ENCODE assay signal across 15 cellular contexts in genomic region chr2:111973701-111974100, GRCh38.
A peak's percentile ranks its signal among the peaks of the same experiment; 100 is the strongest.
DNase-seq lines count a peak whose midpoint lies in the region; ATAC-seq, FAIRE-seq and TF ChIP-seq lines count a peak whose summit lies in the region.
"Had no signal": no experiment of that assay in that cellular context is flagged by ENCODE, and none has a peak within 500 bp of the region (broad histone marks: within the 10 kb centered on the region; RNA-seq: fewer than 3 reads in every experiment).

No MANE protein-coding gene starts in this region.

- peaks cover 30 to 43% of the 10 kb centered on the region in 2 experiments for H3K4me1 ChIP-seq in HCT116 (ENCODE audit: control insufficient read depth in 1 of 2, insufficient read depth in 2 of 2, low read length in 2 of 2)
- peaks cover 30% of the 10 kb centered on the region for H3K4me1 ChIP-seq in Panc1 (ENCODE audit: control insufficient read depth, insufficient read depth, low read length)
- peaks cover 38% of the 10 kb centered on the region for H3K4me1 ChIP-seq in endothelial cell of umbilical vein (ENCODE audit: control insufficient read depth, extremely low read depth, insufficient read depth, low read length)
- peaks cover 6 to 21% (median 11%) of the 10 kb centered on the region in 3 donors for H3K4me1 ChIP-seq in skeletal muscle tissue (ENCODE audit: control insufficient read depth in 3 of 3, insufficient read depth in 3 of 3, low read length in 3 of 3)

- H4K20me1 ChIP-seq in HCT116 (ENCODE audit: insufficient read depth), result no peaks in the 10 kb centered on the region
- H4K20me1 ChIP-seq in endothelial cell of umbilical vein (replicated peaks; ENCODE audit: control insufficient read depth, extremely low read depth, insufficient read depth, low read length), result no peaks in the 10 kb centered on the region

- H3K27me3 Mint-ChIP-seq in activated T-cell treated with anti-CD3 and anti-CD28 coated beads, Interleukin-2, amount 50 U/mL, for 24 hours, result peaks cover 14% of the 10 kb centered on the region

- TF ChIP-seq RAD21 in HCT116 (IDR thresholded peaks at IDR 0.05; ENCODE audit: low read depth), result no peak

- H3K4me3 ChIP-seq in HCT116 (replicated peaks in 1 of 2; ENCODE audit: low read depth in 1 of 2, low read length in 2 of 2), result peak overlapping the region in 1 of 2 experiments; percentile 14; a peak in 1 of 4 replicates
- H3K4me3 ChIP-seq in Panc1 (ENCODE audit: low read depth in 2 of 2, low read length in 2 of 2), result no peak overlapping the region
- no peak overlapping the region for H3K4me3 ChIP-seq in endothelial cell of umbilical vein (replicated peaks in 1 of 3; ENCODE audit: insufficient read depth in 1 of 3, low read depth in 1 of 3, low read length in 3 of 3)
- H3K4me3 ChIP-seq in skeletal muscle tissue (ENCODE audit: low read length in 3 of 3), result peak overlapping the region in 2 of 3 donors; percentile 22 to 42
- no peak overlapping the region for H3K4me3 ChIP-seq in dorsolateral prefrontal cortex

- ATAC-seq in HCT116 (no peak), Panc1 (no peak), GM18511 (IDR thresholded peaks at IDR 0.05; ENCODE audit: unreplicated experiment) (no peak)

- peak overlapping the region; percentile 60 for H3K4me2 ChIP-seq in HCT116 (ENCODE audit: low read length)
- no peak overlapping the region for H3K4me2 ChIP-seq in endothelial cell of umbilical vein (ENCODE audit: insufficient read depth, low read length)

- H3K79me2 ChIP-seq in HCT116 (ENCODE audit: insufficient read depth, low read length) (no peaks in the 10 kb centered on the region), endothelial cell of umbilical vein (ENCODE audit: control insufficient read depth, insufficient read depth, low read length) (peaks cover 2% of the 10 kb centered on the region)

- POLR2A ChIA-PET in HCT116 (lab: Charles Lee), result no interaction called here
- POLR2A ChIA-PET in Panc1 (lab: Charles Lee), result no interaction called here
- POLR2A ChIA-PET in endothelial cell of umbilical vein (lab: Charles Lee), result no interaction called here

- peaks cover 16% of the 10 kb centered on the region for H3K9me3 Mint-ChIP-seq in activated T-cell treated with anti-CD3 and anti-CD28 coated beads, Interleukin-2, amount 50 U/mL, for 24 hours

- H3K27ac Mint-ChIP-seq in activated T-cell treated with anti-CD3 and anti-CD28 coated beads, Interleukin-2, amount 50 U/mL, for 24 hours, result no peak overlapping the region

- no peaks in the 10 kb centered on the region for H3K36me3 ChIP-seq in HCT116 (ENCODE audit: control insufficient read depth in 1 of 2, insufficient read depth in 2 of 2, low read length in 2 of 2)
- peaks cover 3% of the 10 kb centered on the region; the same call in 1 of the 2 replicates for H3K36me3 ChIP-seq in Panc1 (ENCODE audit: control insufficient read depth, insufficient read depth, low read length)
- peaks cover 7 to 8% of the 10 kb centered on the region in 2 experiments for H3K36me3 ChIP-seq in endothelial cell of umbilical vein (ENCODE audit: control insufficient read depth in 2 of 2, extremely low read depth in 1 of 2, insufficient read depth in 2 of 2, low read length in 2 of 2)
- H3K36me3 ChIP-seq in skeletal muscle tissue (ENCODE audit: control insufficient read depth in 3 of 3, insufficient read depth in 3 of 3, low read length in 3 of 3), result no peaks in the 10 kb centered on the region

- no peak overlapping the region for H3K27ac ChIP-seq in HCT116 (ENCODE audit: low read depth, low read length)
- peak overlapping the region; percentile 32; the same call in 1 of the 2 replicates for H3K27ac ChIP-seq in Panc1 (ENCODE audit: low read length)
- H3K27ac ChIP-seq in endothelial cell of umbilical vein (ENCODE audit: insufficient read depth, low read depth, low read length), result peak overlapping the region; percentile 78
- H3K27ac ChIP-seq in skeletal muscle tissue (ENCODE audit: low read depth, low read length), result no peak overlapping the region
- H3K27ac ChIP-seq in dorsolateral prefrontal cortex, result peak overlapping the region in 12 of 59 donors; percentile 2 to 77 (median 40)

- CTCF ChIA-PET in HCT116 (lab: Charles Lee) (no interaction called here), Panc1 (lab: Charles Lee) (no interaction called here), endothelial cell of umbilical vein (lab: Charles Lee) (no interaction called here)

- in situ Hi-C loops in Panc1 (cut with HindIII; ENCODE audit: low pct_unique_long_range_greater_than_20kb, low sequenced_read_pairs), result no loop called here

- DNase-seq in HCT116 (ENCODE audit: low read depth, low spot score) (no peak), Panc1 (ENCODE audit: low read depth, low spot score) (no peak), endothelial cell of umbilical vein (ENCODE audit: low read depth, low spot score) (no peak), NCI-H345 (lab: John Stamatoyannopoulos, UW) (no peak), dorsolateral prefrontal cortex (no peak)
- no peak for DNase-seq in activated T-cell treated with anti-CD3 and anti-CD28 coated beads, Interleukin-2, amount 50 U/mL, for 24 hours
- DNase-seq: EL, H7, Kasumi-1, NCI-H1436, NCI-H2081, NCI-H526 treated with DMSO at 0.1 percent for 48 hours, SHP77 treated with DMSO at 0.1 percent for 48 hours had no signal

- no peaks in the 10 kb centered on the region for H3K9me1 ChIP-seq in endothelial cell of umbilical vein (replicated peaks; ENCODE audit: control insufficient read depth, extremely low read depth, insufficient read depth, low read length)

- H3K27me3 ChIP-seq in HCT116 (ENCODE audit: insufficient read depth, low read length) (no peaks in the 10 kb centered on the region), Panc1 (ENCODE audit: control insufficient read depth, insufficient read depth, low read length) (no peaks in the 10 kb centered on the region), endothelial cell of umbilical vein (ENCODE audit: control insufficient read depth in 2 of 2, insufficient read depth in 2 of 2, low read length in 2 of 2) (no peaks in the 10 kb centered on the region), skeletal muscle tissue (ENCODE audit: control insufficient read depth in 3 of 3, insufficient read depth in 3 of 3, low read length in 3 of 3) (no peaks in the 10 kb centered on the region), dorsolateral prefrontal cortex (no peaks in the 10 kb centered on the region)

- no peak overlapping the region for H3K4me3 Mint-ChIP-seq in activated T-cell treated with anti-CD3 and anti-CD28 coated beads, Interleukin-2, amount 50 U/mL, for 24 hours

- BruUV-seq in HCT116 (replicated peaks; lab: Mats Ljungman, UMichigan), result no TSS peak
- BruUV-seq in Panc1 (replicated peaks; lab: Mats Ljungman, UMichigan), result no TSS peak
- BruUV-seq in endothelial cell of umbilical vein (replicated peaks; lab: Mats Ljungman, UMichigan), result no TSS peak

- RAD21 ChIA-PET in HCT116 (lab: Charles Lee; ENCODE audit: low non-redundant PET in 1 of 2, low total read pairs in 2 of 2, uncharacterized antibody in 2 of 2, unreplicated experiment in 2 of 2), result no interaction called here

- no peak for TF ChIP-seq POLR2A in HCT116 (IDR thresholded peaks at IDR 0.05; ENCODE audit: borderline replicate concordance, extremely low read depth, insufficient read depth, insufficient read length)
- TF ChIP-seq POLR2A in endothelial cell of umbilical vein (IDR thresholded peaks at IDR 0.05; ENCODE audit: low read depth, low read length), result no peak

- H2AFZ ChIP-seq in HCT116 (ENCODE audit: low read depth, low read length, poor library complexity, severe bottlenecking) (no peak overlapping the region), endothelial cell of umbilical vein (ENCODE audit: low read depth, low read length) (no peak overlapping the region)

- H3K9ac ChIP-seq in HCT116 (ENCODE audit: low read length) (no peak overlapping the region), endothelial cell of umbilical vein (replicated peaks; ENCODE audit: extremely low read depth, insufficient read depth, low read length) (no peak overlapping the region), skeletal muscle tissue (ENCODE audit: low read depth in 1 of 3, low read length in 3 of 3) (no peak overlapping the region)

- intact Hi-C loops in HCT116 (cut with micrococcal nuclease), result no loop called here
- intact Hi-C loops in Panc1 (cut with micrococcal nuclease; ENCODE audit: unreplicated experiment), result no loop called here
- intact Hi-C loops in endothelial cell of umbilical vein (cut with micrococcal nuclease), result loop anchor here (2.0 kb wide), 1 partner anchor 75 kb away; no protein-coding TSS in a partner anchor
- intact Hi-C loops in dorsolateral prefrontal cortex (cut with DNase I), result no loop called here

- no peak for FAIRE-seq in endothelial cell of umbilical vein (lab: Jason Lieb, UNC)

- H3K36me3 Mint-ChIP-seq in activated T-cell treated with anti-CD3 and anti-CD28 coated beads, Interleukin-2, amount 50 U/mL, for 24 hours (ENCODE audit: low read depth), result peaks cover 3% of the 10 kb centered on the region

- dilution Hi-C loops in endothelial cell of umbilical vein (cut with MboI; ENCODE audit: extremely low pct_ligation_motif_present, low sequenced_read_pairs), result no loop called here

- H3K9me2 ChIP-seq in HCT116 (ENCODE audit: insufficient read depth), result no peaks in the 10 kb centered on the region

- H3K9me3 ChIP-seq in HCT116 (ENCODE audit: control insufficient read depth in 1 of 2, insufficient read depth in 1 of 2, low read depth in 1 of 2, low read length in 2 of 2) (peaks cover 0 to 4% of the 10 kb centered on the region in 2 experiments; a peak in 1 of 4 replicates), Panc1 (ENCODE audit: control insufficient read depth, insufficient read depth, low read depth, low read length) (peaks cover 9% of the 10 kb centered on the region), endothelial cell of umbilical vein (replicated peaks; ENCODE audit: control insufficient read depth, insufficient read depth, low read length) (no peaks in the 10 kb centered on the region), skeletal muscle tissue (ENCODE audit: control insufficient read depth in 3 of 3, low read length in 3 of 3) (no peaks in the 10 kb centered on the region)

- no peak for TF ChIP-seq CTCF in HCT116 (IDR thresholded peaks at IDR 0.05 in 2 of 3, conservative IDR thresholded peaks at IDR 0.05 in 1 of 3; ENCODE audit: borderline replicate concordance in 1 of 3, insufficient read depth in 1 of 3, low read depth in 2 of 3, low read length in 2 of 3)
- TF ChIP-seq CTCF in Panc1 (IDR thresholded peaks at IDR 0.05), result no peak
- no peak for TF ChIP-seq CTCF in endothelial cell of umbilical vein (IDR thresholded peaks at IDR 0.05; ENCODE audit: extremely low read depth in 1 of 2, insufficient read depth in 1 of 2, low read depth in 1 of 2, low read length in 2 of 2)
- no peak for TF ChIP-seq CTCF in dorsolateral prefrontal cortex (IDR thresholded peaks at IDR 0.05 in 54 of 56, conservative IDR thresholded peaks at IDR 0.05 in 2 of 56; ENCODE audit: low read depth in 1 of 56, partially characterized antibody in 56 of 56)

- H3K4me1 Mint-ChIP-seq in activated T-cell treated with anti-CD3 and anti-CD28 coated beads, Interleukin-2, amount 50 U/mL, for 24 hours (ENCODE audit: low read depth), result peaks cover 10% of the 10 kb centered on the region

TF ChIP-seq in HCT116, 20 proteins besides CTCF, POLR2A, EP300 and RAD21 (continues in another document):
- TF ChIP-seq ZNF274 (IDR thresholded peaks at IDR 0.05; ENCODE audit: low read depth, low read length), result no peak
- no peak for TF ChIP-seq FOSL1 (IDR thresholded peaks at IDR 0.05; ENCODE audit: low read depth)

TF ChIP-seq in endothelial cell of umbilical vein, 7 proteins besides CTCF, POLR2A, EP300 and RAD21 (continues in another document):
- no peak for TF ChIP-seq MYC (IDR thresholded peaks at IDR 0.05; ENCODE audit: low read depth, low read length)

Comparison
In these comparisons a context has a peak if more than half of its experiments do, and no peak if none do; other contexts are left out.
1. H3K27ac ChIP-seq: peak in Panc1 (single experiment) and endothelial cell of umbilical vein (single experiment); none in HCT116 (single experiment) and skeletal muscle tissue (single experiment).
2. H3K4me3 ChIP-seq: peak in skeletal muscle tissue (2 of 3); none in Panc1 (0 of 2), endothelial cell of umbilical vein (0 of 3) and dorsolateral prefrontal cortex (0 of 59).